ENCODE assay signal across 7 cellular contexts in genomic region chr9:39791356-39791755, GRCh38.
A peak's percentile ranks its signal among the peaks of the same experiment; 100 is the strongest.
DNase-seq lines count a peak whose midpoint lies in the region; ATAC-seq, FAIRE-seq and TF ChIP-seq lines count a peak whose summit lies in the region.
"Not testable (repeated sequence)": the region's sequence is repeated elsewhere in the genome, so short reads cannot be mapped to it uniquely, and the experiment has no call there.

No MANE protein-coding gene starts in this region.

- TF ChIP-seq POLR2A in H54 (IDR thresholded peaks at IDR 0.05; ENCODE audit: low read depth, low read length), result not testable (repeated sequence)

- not testable (repeated sequence) for TF ChIP-seq CTCF in retinal pigment epithelial cell (conservative IDR thresholded peaks at IDR 0.05; ENCODE audit: low read depth, low read length)

- H3K9me3 Mint-ChIP-seq in activated CD4-positive, alpha-beta T cell treated with anti-CD3 and anti-CD28 coated beads, Interleukin-2, amount 10 ng/mL, durations not matched to agents 24 days and 14 days; central memory CD8-positive, alpha-beta T cell: not testable (repeated sequence)

- not testable (repeated sequence) for DNase-seq in H54 (ENCODE audit: insufficient read length, low spot score); retinal pigment epithelial cell (ENCODE audit: low read depth)
- peak; percentile 78 for DNase-seq in activated CD4-positive, alpha-beta T cell treated with anti-CD3 and anti-CD28 coated beads, Interleukin-2, amount 10 ng/mL, durations not matched to agents 24 days and 14 days
- peak in 1 of 2 donors; percentile 26 for DNase-seq in central memory CD8-positive, alpha-beta T cell (ENCODE audit: low spot score in 2 of 2)

- FAIRE-seq in H54 (lab: Jason Lieb, UNC), result peak; percentile 100
- FAIRE-seq in islet of Langerhans (lab: Jason Lieb, UNC), result peak; percentile 80

- H3K27me3 Mint-ChIP-seq in activated CD4-positive, alpha-beta T cell treated with anti-CD3 and anti-CD28 coated beads, Interleukin-2, amount 10 ng/mL, durations not matched to agents 24 days and 14 days; central memory CD8-positive, alpha-beta T cell: not testable (repeated sequence)

- H3K27ac Mint-ChIP-seq in activated CD4-positive, alpha-beta T cell treated with anti-CD3 and anti-CD28 coated beads, Interleukin-2, amount 10 ng/mL, durations not matched to agents 24 days and 14 days; central memory CD8-positive, alpha-beta T cell (ENCODE audit: low read depth): not testable (repeated sequence)

- peak overlapping the region; percentile 41 for H3K4me3 ChIP-seq in retinal pigment epithelial cell (ENCODE audit: low read length)

- not testable (repeated sequence) for H3K4me3 Mint-ChIP-seq in activated CD4-positive, alpha-beta T cell treated with anti-CD3 and anti-CD28 coated beads, Interleukin-2, amount 10 ng/mL, durations not matched to agents 24 days and 14 days; central memory CD8-positive, alpha-beta T cell

- intact Hi-C loops in activated CD4-positive, alpha-beta T cell treated with anti-CD3 and anti-CD28 coated beads, Interleukin-2, amount 10 ng/mL, durations not matched to agents 24 days and 14 days (cut with micrococcal nuclease), result not testable (repeated sequence)

- H3K36me3 Mint-ChIP-seq in activated CD4-positive, alpha-beta T cell treated with anti-CD3 and anti-CD28 coated beads, Interleukin-2, amount 10 ng/mL, durations not matched to agents 24 days and 14 days (ENCODE audit: low read depth); central memory CD8-positive, alpha-beta T cell (ENCODE audit: insufficient read depth): not testable (repeated sequence)

- not testable (repeated sequence) for H3K4me1 Mint-ChIP-seq in activated CD4-positive, alpha-beta T cell treated with anti-CD3 and anti-CD28 coated beads, Interleukin-2, amount 10 ng/mL, durations not matched to agents 24 days and 14 days; central memory CD8-positive, alpha-beta T cell

- ATAC-seq in GM18868 (IDR thresholded peaks at IDR 0.05; ENCODE audit: unreplicated experiment) (peak; percentile 100), HG03342 (IDR thresholded peaks at IDR 0.05; ENCODE audit: unreplicated experiment) (peak; percentile 100)
- ATAC-seq in central memory CD8-positive, alpha-beta T cell (replicated peaks; ENCODE audit: extremely low read depth, poor library complexity, severe bottlenecking), result peak; percentile 98
